9 cellular contexts compared by ENCODE assay signal in genomic region chr3:49454457-49454856, GRCh38. TPM values are rescaled to one million over a fixed set of nuclear protein-coding genes. Genes with fewer than 3 reads are reported as not detected.
A peak's percentile ranks its signal among the peaks of the same experiment; 100 is the strongest.
DNase-seq lines count a peak whose midpoint lies in the region; FAIRE-seq and TF ChIP-seq lines count a peak whose summit lies in the region.
"Had no signal": no experiment of that assay in that cellular context is flagged by ENCODE, and none has a peak within 500 bp of the region (broad histone marks: within the 10 kb centered on the region; RNA-seq: fewer than 3 reads in every experiment).

No MANE protein-coding gene starts in this region.

- no peak for FAIRE-seq in small intestine (lab: Jason Lieb, UNC)

- no peaks in the 10 kb centered on the region for H3K9me3 ChIP-seq in Peyer's patch
- no peaks in the 10 kb centered on the region for H3K9me3 ChIP-seq in cardiac muscle cell (ENCODE audit: low read depth)
- H3K9me3 ChIP-seq in small intestine (ENCODE audit: control insufficient read depth, low read depth), result no peaks in the 10 kb centered on the region

- peak; percentile 20 to 52 for DNase-seq in NCI-H526 (lab: John Stamatoyannopoulos, UW)
- no peak for DNase-seq in NCI-H526 treated with DMSO at 0.1 percent for 48 hours (lab: John Stamatoyannopoulos, UW)
- no peak for DNase-seq in Peyer's patch
- peak in 1 of 2 donors; percentile 79 for DNase-seq in cardiac muscle cell (ENCODE audit: low read depth in 1 of 2, low spot score in 1 of 2)
- peak; percentile 36 for DNase-seq in small intestine
- no peak for DNase-seq in CD14-positive monocyte (ENCODE audit: low spot score)
- DNase-seq in occipital lobe (lab: John Stamatoyannopoulos, UW), result no peak
- DNase-seq in NCI-H2029 (lab: John Stamatoyannopoulos, UW), result no peak
- DNase-seq: NCI-H345 had no signal

- intact Hi-C loops in CD14-positive monocyte (cut with micrococcal nuclease), result no loop called here

- H3K4me1 ChIP-seq in Peyer's patch (no peaks in the 10 kb centered on the region), cardiac muscle cell (ENCODE audit: low read depth) (peaks cover 15% of the 10 kb centered on the region), small intestine (ENCODE audit: control insufficient read depth in 2 of 2, insufficient read depth in 1 of 2, low read depth in 1 of 2, low read length in 1 of 2) (no peaks in the 10 kb centered on the region)

- no peaks in the 10 kb centered on the region for H3K36me3 ChIP-seq in Peyer's patch
- H3K36me3 ChIP-seq in cardiac muscle cell, result no peaks in the 10 kb centered on the region
- H3K36me3 ChIP-seq in small intestine (ENCODE audit: control insufficient read depth in 2 of 2, insufficient read depth in 2 of 2, low read length in 2 of 2), result no peaks in the 10 kb centered on the region

- no peak for TF ChIP-seq POLR2A in Peyer's patch (IDR thresholded peaks at IDR 0.05)

- H3K27me3 Mint-ChIP-seq in CD14-positive monocyte (ENCODE audit: low read depth in 3 of 3), result peaks cover 1 to 6% (median 4%) of the 10 kb centered on the region in 3 donors

- no peaks in the 10 kb centered on the region for H3K9me3 Mint-ChIP-seq in CD14-positive monocyte

- H3K4me3 ChIP-seq in Peyer's patch, result no peak overlapping the region
- no peak overlapping the region for H3K4me3 ChIP-seq in cardiac muscle cell
- no peak overlapping the region for H3K4me3 ChIP-seq in small intestine (ENCODE audit: low read depth in 1 of 2, low read length in 2 of 2)

- no peaks in the 10 kb centered on the region for H3K4me1 Mint-ChIP-seq in CD14-positive monocyte

- no peaks in the 10 kb centered on the region for H3K36me3 Mint-ChIP-seq in CD14-positive monocyte

- H3K27ac Mint-ChIP-seq in CD14-positive monocyte, result no peak overlapping the region

- TF ChIP-seq CTCF in Peyer's patch (IDR thresholded peaks at IDR 0.05), result peak in 4 of 6 experiments; percentile 4 to 26 (median 17)
- peak; percentile 23 for TF ChIP-seq CTCF in cardiac muscle cell (IDR thresholded peaks at IDR 0.05; ENCODE audit: low read depth, low read length)
- no peak for TF ChIP-seq CTCF in CD14-positive monocyte (IDR thresholded peaks at IDR 0.05)

- H3K27ac ChIP-seq in Peyer's patch, result no peak overlapping the region
- H3K27ac ChIP-seq in cardiac muscle cell, result peak overlapping the region; percentile 85
- no peak overlapping the region for H3K27ac ChIP-seq in small intestine (ENCODE audit: low read depth in 1 of 2, low read length in 1 of 2)

- H3K4me3 Mint-ChIP-seq in CD14-positive monocyte, result no peak overlapping the region

- H3K27me3 ChIP-seq in Peyer's patch (no peaks in the 10 kb centered on the region), cardiac muscle cell (no peaks in the 10 kb centered on the region), small intestine (ENCODE audit: control insufficient read depth in 2 of 2, insufficient read depth in 2 of 2, low read length in 2 of 2) (no peaks in the 10 kb centered on the region)

- WGBS in small intestine, 3 donors, result 48 to 78% (median 62%) methylated on average over 2 of the region's 2 CpGs

RNA-seq across cellular contexts. Expression of gene DAG1, which starts 15.6 kb away (rescaled TPM):
- total RNA-seq in Peyer's patch (10 to 100 TPM; 11.6 to 79.2 (median 62.6) TPM), cardiac muscle cell (185 and 194 TPM in 2 replicates), occipital lobe (21.2 TPM)
- polyA plus RNA-seq in cardiac muscle cell (104 and 107 TPM in 2 replicates), small intestine (10 to 100 TPM in 1 of 3 donors, 1 to 10 TPM in 2; 3.8 to 42.6 (median 5.7) TPM), CD14-positive monocyte (1 to 10 TPM; 3.9 to 4.2 TPM)

RNA-seq across cellular contexts. Expression of gene NICN1, which starts 25.3 kb away (rescaled TPM):
- total RNA-seq in Peyer's patch (1 to 10 TPM in 3 of 4 donors, not detected in 1; 2.0 to 7.7 (median 7.6) TPM), cardiac muscle cell (6.2 and 21.1 TPM in 2 replicates), occipital lobe (12.3 TPM)
- polyA plus RNA-seq in cardiac muscle cell (30.4 and 37.7 TPM in 2 replicates), small intestine (1 to 10 TPM; 2.2 to 8.5 (median 2.2) TPM), CD14-positive monocyte (1 to 10 TPM; 5.0 to 5.6 TPM)

RNA-seq across cellular contexts. Expression of gene AMT, which starts 32.2 kb away (rescaled TPM):
- total RNA-seq in Peyer's patch (10 to 100 TPM; 13.3 to 32.9 (median 25.1) TPM), cardiac muscle cell (37.3 and 67.2 TPM in 2 replicates), occipital lobe (0.62 TPM)
- polyA plus RNA-seq in cardiac muscle cell (105 and 138 TPM in 2 replicates), small intestine (10 to 100 TPM; 15.4 to 34.9 (median 20.0) TPM), CD14-positive monocyte (1 to 10 TPM; 2.0 to 3.1 TPM)

RNA-seq across cellular contexts. Expression of gene TCTA, which starts 42.2 kb away (rescaled TPM):
- total RNA-seq in Peyer's patch, result 10 to 100 TPM; 12.4 to 56.4 (median 40.9) TPM
- total RNA-seq in cardiac muscle cell, result 12.1 and 26.7 TPM in 2 replicates
- polyA plus RNA-seq in cardiac muscle cell, result 16.8 and 30.6 TPM in 2 replicates
- polyA plus RNA-seq in small intestine, result 10 to 100 TPM; 31.1 to 41.8 (median 33.3) TPM
- 10 to 100 TPM; 22.4 to 26.7 TPM for polyA plus RNA-seq in CD14-positive monocyte
- 10.1 TPM for total RNA-seq in occipital lobe

RNA-seq across cellular contexts. Expression of gene RHOA, which starts 42.7 kb away (rescaled TPM):
- total RNA-seq in Peyer's patch (100 to 1,000 TPM; 223 to 294 (median 274) TPM), cardiac muscle cell (461 and 522 TPM in 2 replicates), occipital lobe (146 TPM)
- polyA plus RNA-seq in cardiac muscle cell (356 and 359 TPM in 2 replicates), small intestine (100 to 1,000 TPM; 357 to 371 (median 368) TPM), CD14-positive monocyte (1,000 to 10,000 TPM; 1,179 to 1,306 TPM)

Comparison
In these comparisons a context has a peak if more than half of its experiments do, and no peak if none do; other contexts are left out.
1. DNase-seq: peak in NCI-H526 (2 of 2) and small intestine (single experiment); none in NCI-H526 treated with DMSO at 0.1 percent for 48 hours (single experiment), Peyer's patch (0 of 3), CD14-positive monocyte (single experiment), occipital lobe (single experiment) and NCI-H2029 (single experiment).